Comparison of ENCODE assay signal across 18 cellular contexts in genomic region chr6:33777716-33778474, GRCh38. TPM values are rescaled to one million over a fixed set of nuclear protein-coding genes. Genes with fewer than 3 reads are reported as not detected.
DNase-seq lines count a peak whose midpoint lies in the region; ATAC-seq and TF ChIP-seq lines count a peak whose summit lies in the region.
"Had no signal": no experiment of that assay in that cellular context is flagged by ENCODE, and none has a peak within 500 bp of the region (broad histone marks: within the 10 kb centered on the region; RNA-seq: fewer than 3 reads in every experiment).

No MANE protein-coding gene starts in this region.

- no peaks in the 10 kb centered on the region for H3K27me3 ChIP-seq in WERI-Rb-1 (ENCODE audit: insufficient read depth, low read depth, severe bottlenecking)

- peaks cover 2% of the 10 kb centered on the region; the same call in 1 of the 2 replicates for H3K27me3 Mint-ChIP-seq in HFFc6 (ENCODE audit: insufficient read depth)
- H3K27me3 Mint-ChIP-seq in stimulated activated naive B cell treated with anti-CD40 and anti-IgM and Interleukin-4, amounts not matched to agents 10 μg/mL and 1 μg/mL and 100 μg/mL, for 72 hours: no peaks in the 10 kb centered on the region
- H3K27me3 Mint-ChIP-seq: B cell; CD4-positive, CD25-positive, alpha-beta regulatory T cell; IgD-negative memory B cell had no signal

- peak overlapping the region; percentile 1 for H3K27ac ChIP-seq in WERI-Rb-1
- H3K27ac ChIP-seq: PC-9, SK-N-MC had no signal

- H3K4me1 Mint-ChIP-seq in HFFc6 (ENCODE audit: low read depth): peaks cover 42% of the 10 kb centered on the region
- H3K4me1 Mint-ChIP-seq in stimulated activated naive B cell treated with anti-CD40 and anti-IgM and Interleukin-4, amounts not matched to agents 10 μg/mL and 1 μg/mL and 100 μg/mL, for 72 hours: peaks cover 6 to 9% of the 10 kb centered on the region in 2 donors
- H3K4me1 Mint-ChIP-seq: B cell had no signal

- peak overlapping the region; percentile 42; the same call in 1 of the 2 replicates for H3K27ac Mint-ChIP-seq in HFFc6
- peak overlapping the region; percentile 5 for H3K27ac Mint-ChIP-seq in stimulated activated naive B cell treated with anti-CD40 and anti-IgM and Interleukin-4, amounts not matched to agents 10 μg/mL and 1 μg/mL and 100 μg/mL, for 72 hours
- H3K27ac Mint-ChIP-seq: B cell; CD4-positive, CD25-positive, alpha-beta regulatory T cell; IgD-negative memory B cell had no signal

- DNase-seq in HFFc6 (no peak), WERI-Rb-1 (no peak), left kidney (ENCODE audit: low read depth, low spot score) (peak; percentile 89), left colon (no peak)
- DNase-seq in stimulated activated naive B cell treated with anti-CD40 and anti-IgM and Interleukin-4, amounts not matched to agents 10 μg/mL and 1 μg/mL and 100 μg/mL, for 72 hours: no peak
- no peak for DNase-seq in activated CD4-positive, alpha-beta T cell treated with anti-CD3 and anti-CD28 coated beads for 48 hours
- DNase-seq: CD4-positive, CD25-positive, alpha-beta regulatory T cell; DMS79; NCI-H1105; NCI-H1694; NCI-H510A treated with DMSO at 0.1 percent for 48 hours; PC-9 had no signal

- no peak for ATAC-seq in stimulated activated naive B cell treated with anti-CD40 and anti-IgM and Interleukin-4, amounts not matched to agents 10 μg/mL and 1 μg/mL and 100 μg/mL, for 72 hours (replicated peaks)
- ATAC-seq in GM18517 (IDR thresholded peaks at IDR 0.05; ENCODE audit: unreplicated experiment) (no peak), left colon (no peak)
- ATAC-seq: HCT116 had no signal

- no peak overlapping the region for H3K4me3 ChIP-seq in WERI-Rb-1 (ENCODE audit: low read depth, low read length)
- H3K4me3 ChIP-seq: PC-9, SK-N-MC had no signal

- intact Hi-C loops in left colon (cut with DNase I, micrococcal nuclease): loop anchor here in 1 of 2 donors (10.0 kb wide), 1 partner anchor 377 kb away; no protein-coding TSS in a partner anchor

- H3K9me3 ChIP-seq in WERI-Rb-1 (ENCODE audit: severe bottlenecking): no peaks in the 10 kb centered on the region

- H3K36me3 Mint-ChIP-seq in HFFc6 (ENCODE audit: low read depth): peaks cover 63% of the 10 kb centered on the region
- peaks cover 56 to 64% of the 10 kb centered on the region in 2 donors for H3K36me3 Mint-ChIP-seq in stimulated activated naive B cell treated with anti-CD40 and anti-IgM and Interleukin-4, amounts not matched to agents 10 μg/mL and 1 μg/mL and 100 μg/mL, for 72 hours

- H3K4me3 Mint-ChIP-seq in HFFc6: no peak overlapping the region
- no peak overlapping the region for H3K4me3 Mint-ChIP-seq in stimulated activated naive B cell treated with anti-CD40 and anti-IgM and Interleukin-4, amounts not matched to agents 10 μg/mL and 1 μg/mL and 100 μg/mL, for 72 hours
- H3K4me3 Mint-ChIP-seq: B cell; CD4-positive, CD25-positive, alpha-beta regulatory T cell; IgD-negative memory B cell had no signal

- no peak for TF ChIP-seq CTCF in HFFc6 (IDR thresholded peaks at IDR 0.05)
- no peak for TF ChIP-seq CTCF in WERI-Rb-1 (IDR thresholded peaks at IDR 0.05; ENCODE audit: low read depth, low read length)

- no peaks in the 10 kb centered on the region for H3K9me3 Mint-ChIP-seq in HFFc6
- H3K9me3 Mint-ChIP-seq in stimulated activated naive B cell treated with anti-CD40 and anti-IgM and Interleukin-4, amounts not matched to agents 10 μg/mL and 1 μg/mL and 100 μg/mL, for 72 hours: no peaks in the 10 kb centered on the region
- H3K9me3 Mint-ChIP-seq: IgD-negative memory B cell had no signal

- H3K36me3 ChIP-seq in WERI-Rb-1: peaks cover 86% of the 10 kb centered on the region

RNA-seq across cellular contexts. Expression of gene LEMD2, which starts 11.0 kb away (rescaled TPM):
- total RNA-seq in HFFc6 (2021; fragmentation: NEBNext Ultra II Directional; extraction: Animal tissue kit (Norgen Biotek cat#: 25700)): 10 to 100 TPM; 42.4 to 46.7 (median 44.9) TPM
- total RNA-seq in left colon: 10 to 100 TPM; 62.6 to 66.7 TPM

RNA-seq across cellular contexts. Expression of gene MLN, which starts 25.9 kb away (rescaled TPM):
- not detected for total RNA-seq in HFFc6 (2021; fragmentation: NEBNext Ultra II Directional; extraction: Animal tissue kit (Norgen Biotek cat#: 25700))
- total RNA-seq in left colon: not detected
- total RNA-seq: B cell; CD4-positive, CD25-positive, alpha-beta regulatory T cell; LHCN-M2; PC-9 had no signal

RNA-seq across cellular contexts. Expression of gene IP6K3, which starts 31.2 kb away (rescaled TPM):
- total RNA-seq in HFFc6 (2021; fragmentation: NEBNext Ultra II Directional; extraction: Animal tissue kit (Norgen Biotek cat#: 25700)): under 1 TPM in 4 of 6 experiments, not detected in 2; 0.25 to 0.83 (median 0.50) TPM
- total RNA-seq in left colon: 1 to 10 TPM in 1 of 2 donors, under 1 TPM in 1; 0.45 to 2.4 TPM
- total RNA-seq: B cell; CD4-positive, CD25-positive, alpha-beta regulatory T cell; PC-9 had no signal
